In genomic region chr9:133993635-133994253, GRCh38 we compare ENCODE assay signal across 9 cellular contexts. TPM values are rescaled to one million over a fixed set of nuclear protein-coding genes. Genes with fewer than 3 reads are reported as not detected.
A peak's percentile ranks its signal among the peaks of the same experiment; 100 is the strongest.
DNase-seq lines count a peak whose midpoint lies in the region; ATAC-seq, FAIRE-seq and TF ChIP-seq lines count a peak whose summit lies in the region.
"Had no signal": no experiment of that assay in that cellular context is flagged by ENCODE, and none has a peak within 500 bp of the region (broad histone marks: within the 10 kb centered on the region; RNA-seq: fewer than 3 reads in every experiment).

No MANE protein-coding gene starts in this region.

- no peak overlapping the region; the same call in 1 of the 2 replicates for H4K8ac ChIP-seq in H1 (ENCODE audit: extremely low read depth, insufficient read depth, low read length)

- H4K5ac ChIP-seq in H1 (ENCODE audit: insufficient read length, low read depth, low read length): no peak overlapping the region

- H3K36me3 ChIP-seq in PC-3 (ENCODE audit: low read depth, low read length) (no peaks in the 10 kb centered on the region), H1 (ENCODE audit: control insufficient read depth in 2 of 4, insufficient read depth in 4 of 4, low read length in 3 of 4) (no peaks in the 10 kb centered on the region), neuron (ENCODE audit: insufficient read depth, low read length) (no peaks in the 10 kb centered on the region)

- TF ChIP-seq POLR2A in H1 (IDR thresholded peaks at IDR 0.05; ENCODE audit: control extremely low read depth in 1 of 2, low read depth in 2 of 2, low read length in 2 of 2): no peak

- H3K27ac ChIP-seq in PC-3 (ENCODE audit: low read length) (no peak overlapping the region), H1 (ENCODE audit: low read depth, low read length) (no peak overlapping the region)

- peak overlapping the region in 2 of 7 donors; percentile 22 to 30 for H3K27ac Mint-ChIP-seq in CD14-positive monocyte

- peak overlapping the region; percentile 70; the same call in 1 of the 2 replicates for H3K4me3 ChIP-seq in PC-3 (ENCODE audit: low read length)
- H3K4me3 ChIP-seq in H1 (ENCODE audit: extremely low read depth in 1 of 4, insufficient read depth in 2 of 4, low read depth in 3 of 4, low read length in 4 of 4): peak overlapping the region; percentile 40 to 93 (median 67)
- peak overlapping the region; percentile 58 for H3K4me3 ChIP-seq in neuron (ENCODE audit: low read length)

- H3K9me3 Mint-ChIP-seq in CD14-positive monocyte: peaks cover 0 to 6% (median 0%) of the 10 kb centered on the region in 7 donors

- H3K27me3 ChIP-seq in PC-3 (ENCODE audit: low read length) (no peaks in the 10 kb centered on the region), H1 (replicated peaks in 1 of 4; ENCODE audit: control insufficient read depth in 3 of 4, extremely low read depth in 1 of 4, insufficient read depth in 3 of 4, low read length in 3 of 4) (no peaks in the 10 kb centered on the region), neuron (ENCODE audit: insufficient read depth, low read length) (no peaks in the 10 kb centered on the region)

- H3K4me1 ChIP-seq in PC-3 (ENCODE audit: insufficient read depth, low read length) (peaks cover 13% of the 10 kb centered on the region), H1 (replicated peaks in 1 of 4; ENCODE audit: control insufficient read depth in 3 of 4, insufficient read depth in 4 of 4, low read length in 3 of 4) (peaks cover 0 to 20% (median 11%) of the 10 kb centered on the region in 4 experiments; a peak in 5 of 7 replicates), neuron (ENCODE audit: insufficient read depth, low read length) (peaks cover 25% of the 10 kb centered on the region)

- H3K4me3 Mint-ChIP-seq in CD14-positive monocyte: peak overlapping the region; percentile 74 to 84

- no peaks in the 10 kb centered on the region for H3K9me3 ChIP-seq in PC-3 (ENCODE audit: low read length)
- H3K9me3 ChIP-seq in H1 (ENCODE audit: insufficient read depth in 2 of 2, low read depth in 1 of 2, low read length in 1 of 2): no peaks in the 10 kb centered on the region
- no peaks in the 10 kb centered on the region for H3K9me3 ChIP-seq in neuron (ENCODE audit: low read length)
- H3K9me3 ChIP-seq: mucosa of descending colon had no signal

- no peaks in the 10 kb centered on the region for H3F3A ChIP-seq in PC-3 (ENCODE audit: low read length, unreplicated experiment)

- peak overlapping the region; percentile 71 for H2AFZ ChIP-seq in PC-3 (ENCODE audit: low read length)
- H2AFZ ChIP-seq in H1 (ENCODE audit: low read length): no peak overlapping the region
- H2AFZ ChIP-seq in neuron (ENCODE audit: low read depth, low read length): no peak overlapping the region

- H3K4me2 ChIP-seq in PC-3 (ENCODE audit: low read length) (peak overlapping the region; percentile 91), H1 (ENCODE audit: insufficient read depth in 1 of 2, low read depth in 2 of 2, low read length in 2 of 2) (peak overlapping the region; percentile 63 to 97)

- 76% methylated on average over 14 of the region's 16 CpGs; no CpG with 5 or more reads in 1 of the 2 experiments for WGBS in H1 (ENCODE audit: extremely low coverage in 1 of 2, insufficient coverage in 1 of 2, insufficient read length in 1 of 2, insufficient replicate concordance in 2 of 2, low coverage in 1 of 2, low lambda C conversion rate in 2 of 2, missing lambda C conversion rate in 1 of 2), 2 experiments

- no peak overlapping the region for H3K4ac ChIP-seq in H1 (replicated peaks; ENCODE audit: insufficient read length, low read depth, low read length)

- H3K23me2 ChIP-seq in H1 (ENCODE audit: low read depth, low read length): peaks cover 12% of the 10 kb centered on the region; the same call in 1 of the 2 replicates

- peak overlapping the region; percentile 78; the same call in 1 of the 2 replicates for H3K9ac ChIP-seq in PC-3 (ENCODE audit: low read length)
- no peak overlapping the region for H3K9ac ChIP-seq in H1 (replicated peaks in 1 of 4; ENCODE audit: extremely low read depth in 1 of 4, low read depth in 3 of 4, low read length in 3 of 4)

- POLR2A ChIA-PET in PC-3 (lab: Charles Lee; ENCODE audit: unreplicated experiment): interaction anchor here (0.7 kb wide), 1 partner anchor 553 kb away, joined by 3 read pairs; no protein-coding TSS in a partner anchor
- POLR2A ChIA-PET in H1 (lab: Charles Lee; ENCODE audit: partially characterized antibody): interaction anchor here (0.6 to 1.3 kb wide), 3 partner anchors 15 to 303 kb away, joined by 3 to 5 read pairs (median 3); no protein-coding TSS in a partner anchor
- POLR2A ChIA-PET in HEK293T (lab: Yijun Ruan, JAX): interaction anchor here (1.2 to 1.3 kb wide), 3 partner anchors 12 to 211 kb away, joined by 3 read pairs; no protein-coding TSS in a partner anchor

- TF ChIP-seq RAD21 in H1 (IDR thresholded peaks at IDR 0.05 in 1 of 2, conservative IDR thresholded peaks at IDR 0.05 in 1 of 2; ENCODE audit: low read depth in 2 of 2, low read length in 2 of 2): no peak

- H3K36me3 Mint-ChIP-seq in CD14-positive monocyte: no peaks in the 10 kb centered on the region

- peaks cover 11% of the 10 kb centered on the region; the same call in 1 of the 2 replicates for H4K20me1 ChIP-seq in PC-3 (ENCODE audit: low read length)
- peaks cover 10 to 16% of the 10 kb centered on the region in 2 experiments for H4K20me1 ChIP-seq in H1 (replicated peaks in 1 of 2; ENCODE audit: control insufficient read depth in 1 of 2, insufficient read depth in 2 of 2, low read length in 2 of 2)

- H2BK12ac ChIP-seq in H1 (ENCODE audit: low read depth, low read length): no peak overlapping the region; the same call in 1 of the 2 replicates

- H3K56ac ChIP-seq in H1 (replicated peaks; ENCODE audit: insufficient read length, low read depth, low read length): no peak overlapping the region

- H3K79me2 ChIP-seq in PC-3 (ENCODE audit: low read length): peaks cover 27% of the 10 kb centered on the region
- H3K79me2 ChIP-seq in H1 (ENCODE audit: control insufficient read depth in 1 of 2, insufficient read depth in 2 of 2, low read length in 2 of 2): peaks cover 9 to 23% of the 10 kb centered on the region in 2 experiments; a peak in 3 of 4 replicates

- ATAC-seq in PC-3 (no peak), GM21576 (IDR thresholded peaks at IDR 0.05; ENCODE audit: unreplicated experiment) (no peak)

- H3K18ac ChIP-seq in H1 (ENCODE audit: extremely low read depth, low read length): no peak overlapping the region

- no peak overlapping the region for H2BK20ac ChIP-seq in H1 (ENCODE audit: low read length)

- H3K14ac ChIP-seq in H1 (ENCODE audit: insufficient read length): no peak overlapping the region

- intact Hi-C loops in CD14-positive monocyte (cut with micrococcal nuclease): loop anchor here (1.0 to 5.0 kb wide), 4 partner anchors 36 to 211 kb away; no protein-coding TSS in a partner anchor
- intact Hi-C loops in PC-3 (cut with micrococcal nuclease): loop anchor here (1.0 to 2.0 kb wide), 3 partner anchors 119 to 211 kb away; no protein-coding TSS in a partner anchor

- CTCF ChIA-PET in PC-3 (lab: Charles Lee): interaction anchor here (0.6 to 1.9 kb wide), 2 partner anchors 38 to 211 kb away, joined by 6 to 11 read pairs; no protein-coding TSS in a partner anchor
- CTCF ChIA-PET in H1 (lab: Charles Lee; ENCODE audit: partially characterized antibody): interaction anchor here (0.5 to 5.5 kb wide), 68 partner anchors 8 to 836 kb away, joined by 3 to 75 read pairs (median 6); partner anchors contain the start of gene SARDH
- CTCF ChIA-PET in HEK293T (lab: Yijun Ruan, JAX): interaction anchor here (0.6 to 3.3 kb wide), 9 partner anchors 31 to 505 kb away, joined by 3 to 23 read pairs (median 4); partner anchors contain the start of gene BRD3OS

- no peak overlapping the region for H4K91ac ChIP-seq in H1 (replicated peaks; ENCODE audit: insufficient read length, low read length)

- H3K23ac ChIP-seq in H1 (ENCODE audit: insufficient read length): no peak overlapping the region

- TF ChIP-seq EP300 in H1 (IDR thresholded peaks at IDR 0.05; ENCODE audit: borderline replicate concordance in 1 of 2, low read depth in 2 of 2, low read length in 2 of 2): no peak

- H2AK5ac ChIP-seq in H1 (ENCODE audit: low read depth, low read length): no peak overlapping the region

- H3K27me3 Mint-ChIP-seq in CD14-positive monocyte (ENCODE audit: low read depth in 3 of 3): peaks cover 22 to 29% (median 23%) of the 10 kb centered on the region in 3 donors

- H3K79me1 ChIP-seq in H1 (ENCODE audit: low read depth, low read length): peaks cover 7% of the 10 kb centered on the region; the same call in 1 of the 2 replicates

- TF ChIP-seq CTCF in CD14-positive monocyte (IDR thresholded peaks at IDR 0.05): no peak
- no peak for TF ChIP-seq CTCF in PC-3 (conservative IDR thresholded peaks at IDR 0.05; ENCODE audit: low read depth, low read length)
- no peak for TF ChIP-seq CTCF in H1 (IDR thresholded peaks at IDR 0.05; ENCODE audit: control extremely low read depth in 1 of 3, insufficient read depth in 1 of 3, low read depth in 1 of 3, low read length in 3 of 3)

- no TSS peak for BruUV-seq in PC-3 (replicated peaks; lab: Mats Ljungman, UMichigan)

- no peak overlapping the region for H2BK120ac ChIP-seq in H1 (replicated peaks; ENCODE audit: low read depth, low read length)

- no peaks in the 10 kb centered on the region for H3K9me2 ChIP-seq in PC-3 (replicated peaks; ENCODE audit: low read length)

- H3K4me1 Mint-ChIP-seq in CD14-positive monocyte: peaks cover 30% of the 10 kb centered on the region

- no peak for FAIRE-seq in H1 (lab: Jason Lieb, UNC)

- no peak overlapping the region for H2BK5ac ChIP-seq in H1 (ENCODE audit: low read depth, low read length)

- H2BK15ac ChIP-seq in H1 (ENCODE audit: low read length): no peak overlapping the region

- DNase-seq in CD14-positive monocyte (ENCODE audit: low spot score): peak; percentile 41
- DNase-seq in PC-3: no peak
- no peak for DNase-seq in H1 (ENCODE audit: low read depth in 1 of 2, low spot score in 2 of 2)
- no peak for DNase-seq in HEK293T (ENCODE audit: extremely low spot score)
- DNase-seq in central memory CD4-positive, alpha-beta T cell: no peak
- DNase-seq in DMS114 treated with DMSO at 0.1 percent for 48 hours (lab: John Stamatoyannopoulos, UW; ENCODE audit: unreplicated experiment): no peak

RNA-seq across cellular contexts. Expression of gene VAV2, which starts 1.6 kb away (rescaled TPM):
- polyA plus RNA-seq in CD14-positive monocyte: 1 to 10 TPM; 2.3 TPM
- 9.7 and 15.9 TPM in 2 replicates for total RNA-seq in PC-3 (2014; rRNA removed)
- 34.6 and 37.6 TPM in 2 replicates for total RNA-seq in H1 (2021; fragmentation: NEBNext Ultra II Directional; extraction: Animal tissue kit (Norgen Biotek cat#: 25700))
- polyA plus RNA-seq in H1 (2011; rRNA removed): 13.6 and 17.6 TPM in 2 replicates
- polyA plus RNA-seq in H1 (2011; cell fraction: cytosol; rRNA removed): 20.6 TPM
- 40.6 TPM for polyA plus RNA-seq in H1 (2011; cell fraction: nucleus; rRNA removed)
- polyA plus RNA-seq in H1 (2012, experiment 1 of 2): 20.5 to 32.6 TPM (median 30.1 TPM) in 4 replicates
- polyA plus RNA-seq in H1 (2012, experiment 2 of 2): 11.5 TPM
- 15.7 TPM for polyA plus RNA-seq in H1 (2013, experiment 1 of 2)
- polyA plus RNA-seq in H1 (2013, experiment 2 of 2): 15.9 TPM
- 28.1 and 28.9 TPM in 2 replicates for polyA minus RNA-seq in H1 (2011; rRNA and poly(A)+ RNA removed)
- polyA minus RNA-seq in H1 (2011; cell fraction: cytosol; rRNA and poly(A)+ RNA removed): 19.7 TPM
- 22.4 TPM for polyA minus RNA-seq in H1 (2011; cell fraction: nucleus; rRNA and poly(A)+ RNA removed)

RNA-seq across cellular contexts. Expression of gene BRD3OS, which starts 31.5 kb away (rescaled TPM):
- polyA plus RNA-seq in CD14-positive monocyte (1 to 10 TPM; 6.6 to 6.8 TPM), H1 (2011; rRNA removed) (12.7 and 13.6 TPM in 2 replicates)
- total RNA-seq in PC-3 (2014; rRNA removed): 13.6 and 19.9 TPM in 2 replicates
- 17.2 and 20.2 TPM in 2 replicates for total RNA-seq in H1 (2021; fragmentation: NEBNext Ultra II Directional; extraction: Animal tissue kit (Norgen Biotek cat#: 25700))
- polyA plus RNA-seq in H1 (2011; cell fraction: cytosol; rRNA removed): 13.0 TPM
- polyA plus RNA-seq in H1 (2011; cell fraction: nucleus; rRNA removed): 11.0 TPM
- 12.5 to 16.9 TPM (median 14.6 TPM) in 4 replicates for polyA plus RNA-seq in H1 (2012, experiment 1 of 2)
- polyA plus RNA-seq in H1 (2012, experiment 2 of 2): 17.3 TPM
- polyA plus RNA-seq in H1 (2013, experiment 1 of 2): 11.6 TPM
- 12.4 TPM for polyA plus RNA-seq in H1 (2013, experiment 2 of 2)
- polyA minus RNA-seq in H1 (2011; rRNA and poly(A)+ RNA removed): 6.7 and 9.0 TPM in 2 replicates
- 10.8 TPM for polyA minus RNA-seq in H1 (2011; cell fraction: cytosol; rRNA and poly(A)+ RNA removed)
- 7.3 TPM for polyA minus RNA-seq in H1 (2011; cell fraction: nucleus; rRNA and poly(A)+ RNA removed)
